In the genomic region with DNA sequence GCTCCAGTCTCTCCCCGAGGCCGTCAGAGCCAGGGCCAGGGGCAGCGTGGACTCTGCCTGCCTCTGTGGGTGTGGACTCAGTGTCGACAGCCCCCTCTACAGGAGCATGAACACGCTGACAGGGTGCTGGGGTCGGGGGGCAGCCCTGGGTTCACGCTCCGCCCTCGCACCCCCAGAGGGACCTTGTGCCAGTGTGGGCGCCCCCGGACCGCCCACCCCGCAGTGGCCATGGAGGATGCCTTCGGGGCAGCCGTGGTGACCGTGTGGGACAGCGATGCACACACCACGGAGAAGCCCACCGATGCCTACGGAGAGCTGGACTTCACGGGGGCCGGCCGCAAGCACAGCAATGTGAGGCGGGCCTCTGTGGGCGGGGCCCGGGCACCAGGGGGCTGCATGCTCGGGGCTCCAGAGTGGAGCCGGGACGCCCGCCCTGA, we compare ENCODE assay signal across 2 cellular contexts.
TF ChIP-seq lines count a peak whose summit lies in the region.

No MANE protein-coding gene starts in this region.

TF ChIP-seq in SK-N-SH, 30 proteins besides CTCF, POLR2A, EP300 and RAD21:
- TF ChIP-seq GABPA (IDR thresholded peaks at IDR 0.05; ENCODE audit: low read depth) (no peak), CHD2 (IDR thresholded peaks at IDR 0.05; ENCODE audit: low read length, partially characterized antibody) (no peak), NRF1 (IDR thresholded peaks at IDR 0.05; ENCODE audit: low read depth, low read length) (no peak), FOXJ3 (CRISPR knock-in tag; IDR thresholded peaks at IDR 0.05) (no peak), TAF1 (IDR thresholded peaks at IDR 0.05; ENCODE audit: borderline replicate concordance, low read depth, low read length) (no peak), USF2 (IDR thresholded peaks at IDR 0.05; ENCODE audit: borderline replicate concordance, low read depth, low read length) (no peak), RXRA (IDR thresholded peaks at IDR 0.05; ENCODE audit: borderline replicate concordance, low read depth) (no peak), TEAD4 (IDR thresholded peaks at IDR 0.05; ENCODE audit: borderline replicate concordance, insufficient read depth) (no peak), POLR2AphosphoS5 (IDR thresholded peaks at IDR 0.05; ENCODE audit: low read depth, low read length) (no peak)

TF ChIP-seq in SK-N-SH treated with all-trans-retinoic acid at 6 μM for 48 hours, 23 proteins besides CTCF, POLR2A, EP300 and RAD21:
- no peak for TF ChIP-seq ZFP30 (CRISPR knock-in tag; IDR thresholded peaks at IDR 0.05)
- no peak for TF ChIP-seq TCF4 (CRISPR knock-in tag; IDR thresholded peaks at IDR 0.05; ENCODE audit: borderline replicate concordance)
- TF ChIP-seq ZNF565 (CRISPR knock-in tag; conservative IDR thresholded peaks at IDR 0.05; ENCODE audit: low read depth), result no peak
